1 cellular context compared by ENCODE assay signal in genomic region chr4:103091601-103092223, GRCh38.
TF ChIP-seq lines count a peak whose summit lies in the region.

No MANE protein-coding gene starts in this region.

TF ChIP-seq in endothelial cell of umbilical vein, 7 proteins besides CTCF, POLR2A, EP300 and RAD21 (continued from another document):
- TF ChIP-seq MAX (IDR thresholded peaks at IDR 0.05; ENCODE audit: insufficient read depth, insufficient read length) (no peak), FOS (IDR thresholded peaks at IDR 0.05; ENCODE audit: borderline replicate concordance, insufficient read depth, low read length) (no peak), POLR2AphosphoS5 (IDR thresholded peaks at IDR 0.05; ENCODE audit: insufficient read depth, low read depth, low read length) (no peak), JUN (IDR thresholded peaks at IDR 0.05; ENCODE audit: borderline replicate concordance, insufficient read depth, insufficient read length, low read depth) (no peak), MYC (IDR thresholded peaks at IDR 0.05; ENCODE audit: low read depth, low read length) (no peak)
